12 cellular contexts compared by ENCODE assay signal in genomic region chrX:136166221-136166855, GRCh38. TPM values are rescaled to one million over a fixed set of nuclear protein-coding genes. Genes with fewer than 3 reads are reported as not detected.
A peak's percentile ranks its signal among the peaks of the same experiment; 100 is the strongest.
DNase-seq lines count a peak whose midpoint lies in the region; ATAC-seq, FAIRE-seq and TF ChIP-seq lines count a peak whose summit lies in the region.
"Had no signal": no experiment of that assay in that cellular context is flagged by ENCODE, and none has a peak within 500 bp of the region (broad histone marks: within the 10 kb centered on the region; RNA-seq: fewer than 3 reads in every experiment).

No MANE protein-coding gene starts in this region.

- H3K36me3 Mint-ChIP-seq in HFFc6 (ENCODE audit: low read depth): no peaks in the 10 kb centered on the region
- H3K36me3 Mint-ChIP-seq: CD4-positive, CD25-positive, alpha-beta regulatory T cell; naive B cell had no signal

- no peaks in the 10 kb centered on the region for H3K27me3 Mint-ChIP-seq in HFFc6 (ENCODE audit: insufficient read depth)
- H3K27me3 Mint-ChIP-seq: naive B cell; stimulated activated naive CD8-positive, alpha-beta T cell treated with anti-CD3 and anti-CD28 coated beads, Interleukin-15, Interleukin-2, amounts not matched to agents 100 ng/mL and 50 ng/mL, for 24 hours had no signal

- no peak for FAIRE-seq in small intestine (lab: Jason Lieb, UNC)

- peak overlapping the region; percentile 65 for H3K27ac Mint-ChIP-seq in HFFc6
- H3K27ac Mint-ChIP-seq: CD4-positive, CD25-positive, alpha-beta regulatory T cell; stimulated activated naive CD8-positive, alpha-beta T cell treated with anti-CD3 and anti-CD28 coated beads, Interleukin-15, Interleukin-2, amounts not matched to agents 100 ng/mL and 50 ng/mL, for 24 hours had no signal

- peak; percentile 42 for ATAC-seq in left lung
- ATAC-seq in GM18867 (IDR thresholded peaks at IDR 0.05; ENCODE audit: unreplicated experiment): no peak
- no peak for ATAC-seq in HG03378 (IDR thresholded peaks at IDR 0.05; ENCODE audit: unreplicated experiment)
- ATAC-seq in HG03457 (IDR thresholded peaks at IDR 0.05; ENCODE audit: unreplicated experiment): no peak

- POLR2A ChIA-PET in A673 (lab: Charles Lee; ENCODE audit: low non-redundant PET): no interaction called here

- no peaks in the 10 kb centered on the region for H3K4me1 ChIP-seq in A673 (ENCODE audit: insufficient read depth, low read length, poor library complexity, severe bottlenecking)
- no peaks in the 10 kb centered on the region for H3K4me1 ChIP-seq in left lung
- no peaks in the 10 kb centered on the region for H3K4me1 ChIP-seq in small intestine (ENCODE audit: control insufficient read depth in 2 of 2, insufficient read depth in 1 of 2, low read depth in 1 of 2, low read length in 1 of 2)

- no peak overlapping the region for H3K4me3 Mint-ChIP-seq in HFFc6
- H3K4me3 Mint-ChIP-seq: CD4-positive, CD25-positive, alpha-beta regulatory T cell; naive B cell; stimulated activated naive CD8-positive, alpha-beta T cell treated with anti-CD3 and anti-CD28 coated beads, Interleukin-15, Interleukin-2, amounts not matched to agents 100 ng/mL and 50 ng/mL, for 24 hours had no signal

- H3K4me1 Mint-ChIP-seq in HFFc6 (ENCODE audit: low read depth): peaks cover 72% of the 10 kb centered on the region
- H3K4me1 Mint-ChIP-seq: CD4-positive, CD25-positive, alpha-beta regulatory T cell had no signal

- intact Hi-C loops in A673 (cut with micrococcal nuclease; ENCODE audit: unreplicated experiment) (loop anchor here (1.0 to 10.0 kb wide), 2 partner anchors 138 to 528 kb away; no protein-coding TSS in a partner anchor), left lung (cut with DNase I) (no loop called here)

- H3K9me3 ChIP-seq in A673 (ENCODE audit: low read depth, low read length, poor library complexity, severe bottlenecking): no peaks in the 10 kb centered on the region
- H3K9me3 ChIP-seq in left lung: no peaks in the 10 kb centered on the region
- no peaks in the 10 kb centered on the region for H3K9me3 ChIP-seq in small intestine (ENCODE audit: control insufficient read depth, low read depth)

- H3K36me3 ChIP-seq in A673 (ENCODE audit: insufficient read depth, low read length, poor library complexity, severe bottlenecking): no peaks in the 10 kb centered on the region
- no peaks in the 10 kb centered on the region for H3K36me3 ChIP-seq in brain microvascular endothelial cell (replicated peaks)
- no peaks in the 10 kb centered on the region for H3K36me3 ChIP-seq in left lung
- no peaks in the 10 kb centered on the region for H3K36me3 ChIP-seq in small intestine (ENCODE audit: control insufficient read depth in 2 of 2, insufficient read depth in 2 of 2, low read length in 2 of 2)

- H3K9me3 Mint-ChIP-seq in HFFc6: no peaks in the 10 kb centered on the region
- H3K9me3 Mint-ChIP-seq: CD4-positive, CD25-positive, alpha-beta regulatory T cell; naive B cell; stimulated activated naive CD8-positive, alpha-beta T cell treated with anti-CD3 and anti-CD28 coated beads, Interleukin-15, Interleukin-2, amounts not matched to agents 100 ng/mL and 50 ng/mL, for 24 hours had no signal

- H3K27me3 ChIP-seq in A673 (replicated peaks; ENCODE audit: insufficient read depth, low read depth, low read length, poor library complexity): no peaks in the 10 kb centered on the region
- H3K27me3 ChIP-seq in brain microvascular endothelial cell (replicated peaks): no peaks in the 10 kb centered on the region
- H3K27me3 ChIP-seq in left lung: peaks cover 0 to 2% of the 10 kb centered on the region in 2 donors
- H3K27me3 ChIP-seq in small intestine (ENCODE audit: control insufficient read depth in 2 of 2, insufficient read depth in 2 of 2, low read length in 2 of 2): no peaks in the 10 kb centered on the region

- H3K27ac ChIP-seq in A673 (ENCODE audit: low read depth, low read length, poor library complexity, severe bottlenecking) (no peak overlapping the region), brain microvascular endothelial cell (no peak overlapping the region), left lung (no peak overlapping the region), small intestine (ENCODE audit: low read depth in 1 of 2, low read length in 1 of 2) (peak overlapping the region in 1 of 2 donors; percentile 57)

- no TSS peak for BruUV-seq in A673 (replicated peaks; lab: Mats Ljungman, UMichigan)

- WGBS in small intestine, 3 donors: 58 to 66% (median 60%) methylated on average over 8 of the region's 8 CpGs

- TF ChIP-seq CTCF in A673 (conservative IDR thresholded peaks at IDR 0.05; ENCODE audit: low read depth, low read length) (peak; percentile 50), HFFc6 (IDR thresholded peaks at IDR 0.05) (peak; percentile 60), brain microvascular endothelial cell (IDR thresholded peaks at IDR 0.05; ENCODE audit: low read depth, low read length, missing control alignments) (peak; percentile 59), left lung (IDR thresholded peaks at IDR 0.05) (no peak)

- H3K4me3 ChIP-seq in A673 (ENCODE audit: low read depth, low read length, poor library complexity, severe bottlenecking) (no peak overlapping the region), brain microvascular endothelial cell (ENCODE audit: low read depth, low read length) (no peak overlapping the region), left lung (no peak overlapping the region), small intestine (ENCODE audit: low read depth in 1 of 2, low read length in 2 of 2) (no peak overlapping the region)

- DNase-seq in A673 (ENCODE audit: low spot score): peak; percentile 37
- peak; percentile 39 for DNase-seq in HFFc6
- DNase-seq in brain microvascular endothelial cell: no peak
- DNase-seq in left lung: no peak
- no peak for DNase-seq in small intestine
- DNase-seq: naive B cell, T-helper 9 cell had no signal

- in situ Hi-C loops in brain microvascular endothelial cell (cut with HindIII; ENCODE audit: low pct_ligation_motif_present, low sequenced_read_pairs): no loop called here

- CTCF ChIA-PET in A673 (lab: Charles Lee): interaction anchor here (1.6 kb wide), 1 partner anchor 138 kb away, joined by 12 read pairs; no protein-coding TSS in a partner anchor

RNA-seq across cellular contexts. Expression of gene FHL1, which starts 19.0 kb away (rescaled TPM):
- 14.9 and 30.7 TPM in 2 replicates for total RNA-seq in A673 (2021)
- total RNA-seq in HFFc6 (2021; fragmentation: NEBNext Ultra II Directional; extraction: Animal tissue kit (Norgen Biotek cat#: 25700)): 100 to 1,000 TPM; 409 to 808 (median 455) TPM
- total RNA-seq in left lung: 100 to 1,000 TPM; 118 to 150 TPM
- 10 to 100 TPM in 2 of 3 donors, 1 to 10 TPM in 1; 8.7 to 97.5 (median 72.5) TPM for polyA plus RNA-seq in small intestine

Comparison
In these comparisons a context has a peak if more than half of its experiments do, and no peak if none do; other contexts are left out.
1. DNase-seq: peak in A673 (single experiment) and HFFc6 (single experiment); none in brain microvascular endothelial cell (single experiment), left lung (0 of 2) and small intestine (single experiment).
2. CTCF ChIP-seq: peak in A673 (single experiment), HFFc6 (single experiment) and brain microvascular endothelial cell (single experiment); none in left lung (0 of 2).